In genomic region chr10:6202098-6202683, GRCh38 we compare ENCODE assay signal across 8 cellular contexts. TPM values are rescaled to one million over a fixed set of nuclear protein-coding genes. Genes with fewer than 3 reads are reported as not detected.
DNase-seq lines count a peak whose midpoint lies in the region; ATAC-seq, FAIRE-seq and TF ChIP-seq lines count a peak whose summit lies in the region.

No MANE protein-coding gene starts in this region.

- peaks cover 46% of the 10 kb centered on the region for H4K20me1 ChIP-seq in smooth muscle cell (ENCODE audit: low read depth)

- H3K36me3 Mint-ChIP-seq in activated T-cell treated with anti-CD3 and anti-CD28 coated beads, Interleukin-2, amount 50 U/mL, for 4 hours (ENCODE audit: insufficient read depth) = peaks cover 2% of the 10 kb centered on the region
- peaks cover 4% of the 10 kb centered on the region for H3K36me3 Mint-ChIP-seq in WTC11

- ATAC-seq in activated T-cell treated with anti-CD3 and anti-CD28 coated beads, Interleukin-2, amount 50 U/mL, for 4 hours = no peak
- ATAC-seq in WTC11 = peak; percentile 15
- ATAC-seq in left ventricle myocardium superior = peak; percentile 22

- H3K27ac ChIP-seq in smooth muscle cell (ENCODE audit: low read depth) = no peak overlapping the region

- 3% methylated on average over 27 of the region's 29 CpGs for WGBS in smooth muscle cell (ENCODE audit: low lambda C conversion rate)

- TF ChIP-seq CTCF in WTC11 (IDR thresholded peaks at IDR 0.05) = no peak
- no peak for TF ChIP-seq CTCF in smooth muscle cell (IDR thresholded peaks at IDR 0.05; ENCODE audit: borderline replicate concordance, insufficient read depth, poor library complexity, severe bottlenecking)

- POLR2A ChIA-PET in WTC11 (lab: Charles Lee) = interaction anchor here (0.6 to 1.8 kb wide), 21 partner anchors 8 to 312 kb away, joined by 3 to 33 read pairs (median 4); partner anchors contain the start of genes ANKRD16 and FBH1

- H3K27ac Mint-ChIP-seq in WTC11 = no peak overlapping the region

- peaks cover 50% of the 10 kb centered on the region for H3K79me2 ChIP-seq in smooth muscle cell (ENCODE audit: low read depth)

- no peaks in the 10 kb centered on the region for H3F3A ChIP-seq in smooth muscle cell (ENCODE audit: low read depth)

- H3K4me1 Mint-ChIP-seq in activated T-cell treated with anti-CD3 and anti-CD28 coated beads, Interleukin-2, amount 50 U/mL, for 4 hours (ENCODE audit: low read depth) = peaks cover 28% of the 10 kb centered on the region
- peaks cover 19% of the 10 kb centered on the region for H3K4me1 Mint-ChIP-seq in WTC11

- no peaks in the 10 kb centered on the region for H3K36me3 ChIP-seq in smooth muscle cell (ENCODE audit: low read depth)

- peaks cover 22% of the 10 kb centered on the region for H3K4me1 ChIP-seq in smooth muscle cell (ENCODE audit: low read depth)

- peak overlapping the region; percentile 78 for H3K4me3 Mint-ChIP-seq in activated T-cell treated with anti-CD3 and anti-CD28 coated beads, Interleukin-2, amount 50 U/mL, for 4 hours
- H3K4me3 Mint-ChIP-seq in WTC11 = peak overlapping the region; percentile 83

- H3K4me2 ChIP-seq in smooth muscle cell = peak overlapping the region; percentile 90

- no peak overlapping the region for H2AFZ ChIP-seq in smooth muscle cell (ENCODE audit: low read depth)

- no peak overlapping the region for H3K9ac ChIP-seq in smooth muscle cell (ENCODE audit: low read depth)

- no peaks in the 10 kb centered on the region for H3K9me3 ChIP-seq in smooth muscle cell (replicated peaks; ENCODE audit: low read depth)

- no peak for FAIRE-seq in H54 (lab: Jason Lieb, UNC)

- no peak for DNase-seq in activated T-cell treated with anti-CD3 and anti-CD28 coated beads, Interleukin-2, amount 50 U/mL, for 4 hours
- no peak for DNase-seq in activated T-cell treated with anti-CD3 and anti-CD28 coated beads, Interleukin-2, amount 50 U/mL, for 1 hour
- peak; percentile 51 for DNase-seq in WTC11 (ENCODE audit: low spot score)
- DNase-seq in left ventricle myocardium superior = no peak
- no peak for DNase-seq in smooth muscle cell (lab: John Stamatoyannopoulos, UW; ENCODE audit: unreplicated experiment)
- no peak for DNase-seq in SKM-1 (lab: John Stamatoyannopoulos, UW; ENCODE audit: unreplicated experiment)
- no peak for DNase-seq in H54 (ENCODE audit: insufficient read length, low spot score)
- DNase-seq in amygdala (lab: John Stamatoyannopoulos, UW) = no peak

- H3K9me3 Mint-ChIP-seq in activated T-cell treated with anti-CD3 and anti-CD28 coated beads, Interleukin-2, amount 50 U/mL, for 4 hours = no peaks in the 10 kb centered on the region
- H3K9me3 Mint-ChIP-seq in WTC11 = no peaks in the 10 kb centered on the region

- CTCF ChIA-PET in WTC11 (lab: Charles Lee) = interaction anchor here (0.6 to 4.6 kb wide), 51 partner anchors 8 to 379 kb away, joined by 3 to 160 read pairs (median 4); partner anchors contain the start of genes ANKRD16 and FBH1

- intact Hi-C loops in left ventricle myocardium superior (cut with micrococcal nuclease) = loop anchor here (10.0 kb wide), 1 partner anchor 87 kb away; no protein-coding TSS in a partner anchor

- H3K27me3 ChIP-seq in smooth muscle cell (ENCODE audit: low read depth) = no peaks in the 10 kb centered on the region

- H3K4me3 ChIP-seq in smooth muscle cell = peak overlapping the region; percentile 93

- TF ChIP-seq POLR2A in H54 (IDR thresholded peaks at IDR 0.05; ENCODE audit: low read depth, low read length) = no peak

- H3K27me3 Mint-ChIP-seq in activated T-cell treated with anti-CD3 and anti-CD28 coated beads, Interleukin-2, amount 50 U/mL, for 4 hours (ENCODE audit: low read depth) = no peaks in the 10 kb centered on the region
- peaks cover 54% of the 10 kb centered on the region for H3K27me3 Mint-ChIP-seq in WTC11 (ENCODE audit: low read depth)

TF ChIP-seq in WTC11, 78 proteins besides CTCF, POLR2A, EP300 and RAD21:
- TF ChIP-seq MAX (CRISPR knock-in tag; IDR thresholded peaks at IDR 0.05) (no peak), ZNF671 (CRISPR knock-in tag; IDR thresholded peaks at IDR 0.05) (no peak), ZNF281 (CRISPR knock-in tag; IDR thresholded peaks at IDR 0.05) (no peak), MLX (CRISPR knock-in tag; IDR thresholded peaks at IDR 0.05) (0 out of 2 replicates have a peak, but pooled peaks have one; percentile 8), ZNF263 (CRISPR knock-in tag; IDR thresholded peaks at IDR 0.05; ENCODE audit: low read depth) (no peak), JUN (CRISPR knock-in tag; IDR thresholded peaks at IDR 0.05) (no peak), SMAD4 (CRISPR knock-in tag; IDR thresholded peaks at IDR 0.05) (no peak), ZSCAN18 (CRISPR knock-in tag; IDR thresholded peaks at IDR 0.05) (no peak)
TF ChIP-seq in WTC11: peak in this region for 1.

RNA-seq across cellular contexts. Expression of gene PFKFB3, which starts 0.5 kb away (rescaled TPM):
- total RNA-seq in activated T-cell treated with anti-CD3 and anti-CD28 coated beads, Interleukin-2, amount 50 U/mL, for 4 hours = 10 to 100 TPM; 60.5 to 77.0 (median 68.8) TPM
- total RNA-seq in WTC11 (2021) (30.6 to 42.5 TPM (median 40.7 TPM) in 3 replicates), left ventricle myocardium superior (30.8 TPM), smooth muscle cell (45.7 and 61.3 TPM in 2 replicates)
- polyA plus RNA-seq in smooth muscle cell = 68.3 and 73.4 TPM in 2 replicates

Comparison
In these comparisons a context has a peak if more than half of its experiments do, and no peak if none do; other contexts are left out.
1. ATAC-seq: peak in WTC11 (single experiment) and left ventricle myocardium superior (single experiment); none in activated T-cell treated with anti-CD3 and anti-CD28 coated beads, Interleukin-2, amount 50 U/mL, for 4 hours (0 of 2).